8 cellular contexts compared by ENCODE assay signal in genomic region chr17:74923538-74924249, GRCh38. TPM values are rescaled to one million over a fixed set of nuclear protein-coding genes. Genes with fewer than 3 reads are reported as not detected.
DNase-seq lines count a peak whose midpoint lies in the region; ATAC-seq, FAIRE-seq and TF ChIP-seq lines count a peak whose summit lies in the region.

No MANE protein-coding gene starts in this region.

- H3K36me3 ChIP-seq in pancreas = no peaks in the 10 kb centered on the region
- H3K36me3 ChIP-seq in transverse colon = no peaks in the 10 kb centered on the region

- WGBS in pancreas, 2 donors = 2 to 5% methylated on average over 54 to 59 of the region's 59 CpGs
- 6% methylated on average over 46 of the region's 59 CpGs; no CpG with 5 or more reads in 1 of the 2 donors for WGBS in transverse colon (ENCODE audit: low coverage in 1 of 2), 2 donors

- H3K4me1 ChIP-seq in pancreas (peaks cover 5 to 12% (median 8%) of the 10 kb centered on the region in 3 donors), transverse colon (peaks cover 10 to 24% (median 15%) of the 10 kb centered on the region in 4 donors)

- no peak for DNase-seq in AG04450 (ENCODE audit: low read depth, low spot score)
- DNase-seq in GOT3 (lab: John Stamatoyannopoulos, UW) = peak; percentile 3
- DNase-seq in RPMI8226 = peak; percentile 76
- peak; percentile 41 for DNase-seq in activated gamma-delta T cell (lab: John Stamatoyannopoulos, UW)
- DNase-seq in germinal center (ENCODE audit: low spot score) = peak; percentile 81
- DNase-seq in pancreas = peak; percentile 47 to 96 (median 80)
- DNase-seq in transverse colon = peak; percentile 78

- intact Hi-C loops in pancreas (cut with DNase I) (no loop called here), transverse colon (cut with DNase I; ENCODE audit: low total_unique reads) (no loop called here)

- TF ChIP-seq CTCF in AG04450 (IDR thresholded peaks at IDR 0.05; ENCODE audit: low read depth, low read length) (peak; percentile 54), pancreas (IDR thresholded peaks at IDR 0.05) (peak; percentile 75 to 90 (median 84)), transverse colon (IDR thresholded peaks at IDR 0.05) (peak; percentile 70 to 95 (median 80))

- ATAC-seq in pancreas (peak; percentile 83 to 89 (median 85)), GM18502 (IDR thresholded peaks at IDR 0.05; ENCODE audit: poor library complexity, unreplicated experiment) (no peak)

- H3K4me3 ChIP-seq in AG04450 (ENCODE audit: low read depth, low read length) = no peak overlapping the region; the same call in 1 of the 2 replicates
- H3K4me3 ChIP-seq in pancreas = peak overlapping the region in 2 of 4 donors; percentile 35 to 46
- peak overlapping the region in 2 of 4 donors; percentile 21 to 41 for H3K4me3 ChIP-seq in transverse colon

- CTCF ChIA-PET in AG04450 (lab: Charles Lee) = interaction anchor here (0.6 to 3.9 kb wide), 10 partner anchors 9 to 133 kb away, joined by 3 to 40 read pairs (median 3); no protein-coding TSS in a partner anchor

- H3K27ac ChIP-seq in AG04450 (ENCODE audit: low read depth, low read length) (no peak overlapping the region), pancreas (no peak overlapping the region), transverse colon (no peak overlapping the region)

- POLR2A ChIA-PET in AG04450 (lab: Yijun Ruan, JAX) = no interaction called here

- TF ChIP-seq EP300 in transverse colon (IDR thresholded peaks at IDR 0.05; ENCODE audit: low read depth) = no peak

- FAIRE-seq in pancreas (lab: Jason Lieb, UNC) = no peak

- H3K27me3 ChIP-seq in AG04450 (ENCODE audit: control insufficient read depth, insufficient read depth, low read length) (peaks cover 67% of the 10 kb centered on the region), pancreas (peaks cover 0 to 11% (median 4%) of the 10 kb centered on the region in 4 donors), transverse colon (peaks cover 94% of the 10 kb centered on the region)

- in situ Hi-C loops in transverse colon (cut with MboI; ENCODE audit: low pct_ligation_motif_present in 1 of 4, low pct_unique_long_range_greater_than_20kb in 1 of 4, low sequenced_read_pairs in 3 of 4) = no loop called here

- no peak for TF ChIP-seq POLR2A in transverse colon (IDR thresholded peaks at IDR 0.05)

- H3K9me3 ChIP-seq in AG04450 (ENCODE audit: control insufficient read depth, insufficient read depth, low read length) = no peaks in the 10 kb centered on the region; the same call in 1 of the 2 replicates
- H3K9me3 ChIP-seq in pancreas = no peaks in the 10 kb centered on the region
- no peaks in the 10 kb centered on the region for H3K9me3 ChIP-seq in transverse colon

RNA-seq across cellular contexts. Expression of gene OTOP2, which starts 0.4 kb away (rescaled TPM):
- polyA plus RNA-seq in AG04450 (2011; rRNA removed) (not detected in 2 replicates), pancreas (not detected)
- not detected in 2 replicates for polyA minus RNA-seq in AG04450 (2011; rRNA and poly(A)+ RNA removed)
- total RNA-seq in pancreas (not detected), transverse colon (10 to 100 TPM in 3 of 4 donors, 1 to 10 TPM in 1; 3.4 to 99.1 (median 62.6) TPM)

RNA-seq across cellular contexts. Expression of gene USH1G, which starts 0.6 kb away (rescaled TPM):
- not detected in 2 replicates for polyA plus RNA-seq in AG04450 (2011; rRNA removed)
- not detected in 2 replicates for polyA minus RNA-seq in AG04450 (2011; rRNA and poly(A)+ RNA removed)
- total RNA-seq in pancreas = under 1 TPM in 5 of 6 donors, not detected in 1; 0.03 to 0.17 (median 0.09) TPM
- under 1 TPM; 0.08 to 0.09 TPM for polyA plus RNA-seq in pancreas
- under 1 TPM in 2 of 4 donors, not detected in 2; 0.27 to 0.32 TPM for total RNA-seq in transverse colon

RNA-seq across cellular contexts. Expression of gene OTOP3, which starts 12.0 kb away (rescaled TPM):
- polyA plus RNA-seq in AG04450 (2011; rRNA removed) (not detected in 2 replicates), pancreas (under 1 TPM; 0.15 to 0.35 TPM)
- not detected in 2 replicates for polyA minus RNA-seq in AG04450 (2011; rRNA and poly(A)+ RNA removed)
- total RNA-seq in pancreas (under 1 TPM; 0.15 to 0.65 (median 0.39) TPM), transverse colon (1 to 10 TPM in 2 of 4 donors, not detected in 2; 1.6 to 3.8 TPM)

RNA-seq across cellular contexts. Expression of gene FADS6, which starts 30.3 kb away (rescaled TPM):
- polyA plus RNA-seq in AG04450 (2011; rRNA removed) (not detected in 2 replicates), pancreas (under 1 TPM in 1 of 2 donors, not detected in 1; 0.07 TPM)
- polyA minus RNA-seq in AG04450 (2011; rRNA and poly(A)+ RNA removed) = not detected in 2 replicates
- total RNA-seq in pancreas (under 1 TPM in 1 of 6 donors, not detected in 5; 0.16 TPM), transverse colon (10 to 100 TPM in 1 of 4 donors, 1 to 10 TPM in 1, under 1 TPM in 1, not detected in 1; 0.64 to 25.8 (median 3.7) TPM)

RNA-seq across cellular contexts. Expression of gene HID1, which starts 48.9 kb away (rescaled TPM):
- 1.4 and 1.8 TPM in 2 replicates for polyA plus RNA-seq in AG04450 (2011; rRNA removed)
- 1.1 and 1.6 TPM in 2 replicates for polyA minus RNA-seq in AG04450 (2011; rRNA and poly(A)+ RNA removed)
- total RNA-seq in pancreas = 100 to 1,000 TPM in 5 of 6 donors, 10 to 100 TPM in 1; 76.7 to 145 (median 117) TPM
- polyA plus RNA-seq in pancreas = 100 to 1,000 TPM; 217 to 262 TPM
- 100 to 1,000 TPM in 1 of 4 donors, 10 to 100 TPM in 3; 30.2 to 221 (median 50.7) TPM for total RNA-seq in transverse colon

Comparison
In these comparisons a context has a peak if more than half of its experiments do, and no peak if none do; other contexts are left out.
1. RNA of gene OTOP2, which starts 0.4 kb away (total RNA-seq): 3.4 to 99.1 TPM in transverse colon; not detected in pancreas; every median in the first group is over 4 times any median in the second.
2. Peak in every context shown above with its lines, with median percentiles within 50 percentile points of each other: CTCF ChIP-seq.